ENCODE assay signal across 1 cellular context in the genomic region with DNA sequence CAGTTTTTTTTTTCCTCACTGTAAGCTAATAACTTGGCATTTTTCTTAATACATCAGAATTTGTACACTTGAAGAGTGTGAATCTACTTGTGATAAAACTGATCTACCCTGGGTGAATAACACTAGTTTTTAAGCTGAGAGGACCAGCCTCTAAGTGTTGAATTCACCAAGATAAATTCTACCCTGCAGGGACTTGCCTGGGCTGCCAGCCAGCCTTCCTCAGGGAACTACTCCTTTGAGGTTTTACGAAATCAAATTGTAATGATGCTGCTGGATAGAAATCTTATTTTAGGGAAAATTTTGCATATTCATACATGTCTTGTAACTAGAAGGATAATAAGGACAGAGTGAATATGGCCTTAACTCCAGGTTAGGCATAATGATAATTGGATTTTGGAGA.
TF ChIP-seq lines count a peak whose summit lies in the region.

No MANE protein-coding gene starts in this region.

TF ChIP-seq in IMR-90, 13 proteins besides CTCF, POLR2A, EP300 and RAD21:
- no peak for TF ChIP-seq BHLHE40 (IDR thresholded peaks at IDR 0.05; ENCODE audit: low read depth, low read length)
- TF ChIP-seq, protein P1, sequence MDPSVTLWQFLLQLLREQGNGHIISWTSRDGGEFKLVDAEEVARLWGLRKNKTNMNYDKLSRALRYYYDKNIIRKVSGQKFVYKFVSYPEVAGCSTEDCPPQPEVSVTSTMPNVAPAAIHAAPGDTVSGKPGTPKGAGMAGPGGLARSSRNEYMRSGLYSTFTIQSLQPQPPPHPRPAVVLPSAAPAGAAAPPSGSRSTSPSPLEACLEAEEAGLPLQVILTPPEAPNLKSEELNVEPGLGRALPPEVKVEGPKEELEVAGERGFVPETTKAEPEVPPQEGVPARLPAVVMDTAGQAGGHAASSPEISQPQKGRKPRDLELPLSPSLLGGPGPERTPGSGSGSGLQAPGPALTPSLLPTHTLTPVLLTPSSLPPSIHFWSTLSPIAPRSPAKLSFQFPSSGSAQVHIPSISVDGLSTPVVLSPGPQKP (IDR thresholded peaks at IDR 0.05; ENCODE audit: borderline replicate concordance, low read depth, low read length), result no peak
- TF ChIP-seq RFX5 (IDR thresholded peaks at IDR 0.05; ENCODE audit: low read depth, low read length), result no peak
- no peak for TF ChIP-seq SMC3 (IDR thresholded peaks at IDR 0.05; ENCODE audit: low read depth, low read length)
